Comparison of ENCODE assay signal across 22 cellular contexts in the genomic region with DNA sequence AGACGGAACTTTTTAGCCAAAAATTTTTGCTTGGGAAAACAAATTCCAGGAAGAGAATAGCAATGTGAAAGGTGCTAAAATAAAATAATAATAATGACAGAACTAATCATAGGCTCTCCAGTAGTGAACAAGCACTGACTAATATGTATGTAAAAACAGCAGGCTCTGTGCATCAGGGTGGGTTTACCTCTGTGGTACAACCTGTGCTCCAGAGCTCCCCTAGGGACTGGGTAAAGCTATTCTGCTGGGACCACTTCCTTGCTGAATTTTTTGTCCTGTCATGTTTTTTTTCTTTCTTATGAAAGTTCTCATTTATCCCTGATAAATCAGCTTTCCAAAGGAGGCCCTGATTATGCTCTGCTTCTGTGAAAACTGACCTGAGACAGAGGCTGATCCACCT. TPM values are rescaled to one million over a fixed set of nuclear protein-coding genes. Genes with fewer than 3 reads are reported as not detected.
"Had no signal": no experiment of that assay in that cellular context is flagged by ENCODE, and none has a peak within 500 bp of the region (broad histone marks: within the 10 kb centered on the region; RNA-seq: fewer than 3 reads in every experiment).

No MANE protein-coding gene starts in this region.

- ATAC-seq: gastroesophageal sphincter; heart left ventricle; left colon; lower lobe of right lung; natural killer cell; pancreas; stimulated activated effector memory CD8-positive, alpha-beta T cell treated with anti-CD3 and anti-CD28 coated beads, Interleukin-12 subunit alpha, Interleukin-12 subunit beta, amount 100 ng/mL, for 72 hours had no signal

- DNase-seq: activated CD4-positive, alpha-beta T cell treated with anti-CD3 and anti-CD28 coated beads, Interleukin-2, amount 50 U/mL, for 4 hours; activated gamma-delta T cell; erythroblast; heart left ventricle; left colon; lower lobe of right lung; natural killer cell; pancreas; sigmoid colon; stimulated activated CD4-positive, alpha-beta T cell treated with anti-CD3 and anti-CD28 coated beads, Interleukin-4, amount 100 ng/mL, for 24 hours; stomach; T-helper 2 cell; upper lobe of left lung had no signal

- H3K27me3 Mint-ChIP-seq: activated naive CD4-positive, alpha-beta T cell treated with anti-CD3 and anti-CD28 coated beads, Interleukin-2, amount 50 U/mL, for 24 hours had no signal

- H3K36me3 Mint-ChIP-seq: activated naive CD4-positive, alpha-beta T cell treated with anti-CD3 and anti-CD28 coated beads, Interleukin-2, amount 50 U/mL, for 24 hours; natural killer cell; stimulated activated effector memory CD8-positive, alpha-beta T cell treated with anti-CD3 and anti-CD28 coated beads, Interleukin-12 subunit alpha, Interleukin-12 subunit beta, amount 100 ng/mL, for 72 hours had no signal

- H3K4me1 ChIP-seq: ascending aorta, breast epithelium, gastroesophageal sphincter, heart left ventricle, lower lobe of right lung, pancreas, stomach, upper lobe of left lung had no signal

- H3K27ac Mint-ChIP-seq: activated naive CD4-positive, alpha-beta T cell treated with anti-CD3 and anti-CD28 coated beads, Interleukin-2, amount 50 U/mL, for 24 hours; natural killer cell; stimulated activated effector memory CD8-positive, alpha-beta T cell treated with anti-CD3 and anti-CD28 coated beads, Interleukin-12 subunit alpha, Interleukin-12 subunit beta, amount 100 ng/mL, for 72 hours had no signal

- H3K27ac ChIP-seq: ascending aorta, breast epithelium, coronary artery, gastroesophageal sphincter, heart left ventricle, lower lobe of right lung, neutrophil, pancreas, sigmoid colon, stomach, upper lobe of left lung, VCaP had no signal

- H3K4me1 Mint-ChIP-seq: activated naive CD4-positive, alpha-beta T cell treated with anti-CD3 and anti-CD28 coated beads, Interleukin-2, amount 50 U/mL, for 24 hours; natural killer cell; stimulated activated effector memory CD8-positive, alpha-beta T cell treated with anti-CD3 and anti-CD28 coated beads, Interleukin-12 subunit alpha, Interleukin-12 subunit beta, amount 100 ng/mL, for 72 hours had no signal

- H3K27me3 ChIP-seq: ascending aorta, breast epithelium, gastroesophageal sphincter, heart left ventricle, neutrophil, pancreas, sigmoid colon, stomach, upper lobe of left lung had no signal

- H3K4me3 Mint-ChIP-seq: activated naive CD4-positive, alpha-beta T cell treated with anti-CD3 and anti-CD28 coated beads, Interleukin-2, amount 50 U/mL, for 24 hours; natural killer cell; stimulated activated effector memory CD8-positive, alpha-beta T cell treated with anti-CD3 and anti-CD28 coated beads, Interleukin-12 subunit alpha, Interleukin-12 subunit beta, amount 100 ng/mL, for 72 hours had no signal

RNA-seq across cellular contexts. Expression of a gene that starts 18.8 kb away (rescaled TPM):
- total RNA-seq: activated CD8-positive, alpha-beta memory T cell treated with anti-CD3 and anti-CD28 coated beads for 36 hours; lower lobe of right lung; natural killer cell had no signal
